Comparison of ENCODE assay signal across 8 cellular contexts in the genomic region with DNA sequence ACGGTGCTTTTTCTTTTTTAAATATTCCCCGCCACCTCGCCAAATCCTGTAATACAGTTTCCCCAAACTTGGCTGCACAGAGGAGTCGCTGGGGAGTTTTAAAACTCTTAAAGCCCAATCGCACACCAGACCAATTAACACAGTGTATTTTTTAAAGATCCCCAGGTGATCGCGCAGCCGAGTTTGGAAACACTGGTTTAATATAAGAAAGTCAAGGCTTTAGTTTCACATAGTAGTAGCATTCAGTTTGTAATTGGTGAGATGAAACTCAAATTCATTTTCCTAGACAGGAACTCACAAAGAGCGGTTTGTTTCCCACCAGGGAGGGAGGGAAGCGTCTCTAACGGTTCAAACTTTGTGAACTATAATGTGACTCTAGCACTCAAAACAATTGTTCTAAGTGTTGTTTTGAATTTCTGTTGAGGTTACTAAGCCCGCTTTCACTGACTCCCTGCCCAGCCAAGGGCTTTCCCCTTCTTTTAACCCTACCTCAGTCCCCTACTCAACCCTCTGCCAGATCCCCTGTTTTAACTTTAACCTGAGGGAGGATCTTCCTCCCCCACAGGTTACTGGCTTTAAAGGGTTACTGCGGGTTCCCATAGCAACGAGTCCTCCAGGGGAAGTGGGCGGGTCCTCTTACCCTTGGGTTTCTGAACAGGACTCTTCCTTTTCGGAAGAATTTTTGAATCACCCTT. TPM values are rescaled to one million over a fixed set of nuclear protein-coding genes. Genes with fewer than 3 reads are reported as not detected.
A peak's percentile ranks its signal among the peaks of the same experiment; 100 is the strongest.
DNase-seq lines count a peak whose midpoint lies in the region; ATAC-seq and TF ChIP-seq lines count a peak whose summit lies in the region.

No MANE protein-coding gene starts in this region.

- peaks cover 9% of the 10 kb centered on the region for H3K27me3 Mint-ChIP-seq in activated CD4-positive, alpha-beta T cell treated with anti-CD3 and anti-CD28 coated beads for 36 hours
- peaks cover 21% of the 10 kb centered on the region for H3K27me3 Mint-ChIP-seq in activated CD8-positive, alpha-beta T cell treated with anti-CD3 and anti-CD28 coated beads, Interleukin-2, amount 10 ng/mL, durations not matched to agents 7 days and 5 days (ENCODE audit: low read depth)

- H3K4me1 Mint-ChIP-seq in activated CD4-positive, alpha-beta T cell treated with anti-CD3 and anti-CD28 coated beads for 36 hours = peaks cover 19% of the 10 kb centered on the region
- peaks cover 21% of the 10 kb centered on the region for H3K4me1 Mint-ChIP-seq in activated CD8-positive, alpha-beta T cell treated with anti-CD3 and anti-CD28 coated beads, Interleukin-2, amount 10 ng/mL, durations not matched to agents 7 days and 5 days (ENCODE audit: low read depth)

- intact Hi-C loops in activated CD4-positive, alpha-beta T cell treated with anti-CD3 and anti-CD28 coated beads for 36 hours (cut with DNase I, micrococcal nuclease) = loop anchor here (2.0 to 10.0 kb wide), 5 partner anchors 1220 to 1893 kb away; a partner anchor contains a TSS

- CTCF ChIA-PET in activated CD4-positive, alpha-beta T cell treated with anti-CD3 and anti-CD28 coated beads for 36 hours (lab: Charles Lee) = no interaction called here
- CTCF ChIA-PET in activated CD8-positive, alpha-beta T cell treated with anti-CD3 and anti-CD28 coated beads, Interleukin-2, amount 10 ng/mL, durations not matched to agents 7 days and 5 days (lab: Charles Lee) = no interaction called here

- H3K27ac Mint-ChIP-seq in activated CD4-positive, alpha-beta T cell treated with anti-CD3 and anti-CD28 coated beads for 36 hours = peak overlapping the region; percentile 72
- H3K27ac Mint-ChIP-seq in activated CD8-positive, alpha-beta T cell treated with anti-CD3 and anti-CD28 coated beads, Interleukin-2, amount 10 ng/mL, durations not matched to agents 7 days and 5 days = no peak overlapping the region

- H3K36me3 ChIP-seq in fibroblast of lung (ENCODE audit: control insufficient read depth, insufficient read depth, low read length) (no peaks in the 10 kb centered on the region), thoracic aorta (no peaks in the 10 kb centered on the region)

- H3K4me3 Mint-ChIP-seq in activated CD4-positive, alpha-beta T cell treated with anti-CD3 and anti-CD28 coated beads for 36 hours = peak overlapping the region; percentile 78
- H3K4me3 Mint-ChIP-seq in activated CD8-positive, alpha-beta T cell treated with anti-CD3 and anti-CD28 coated beads, Interleukin-2, amount 10 ng/mL, durations not matched to agents 7 days and 5 days = peak overlapping the region; percentile 70

- no peaks in the 10 kb centered on the region for H4K20me1 ChIP-seq in fibroblast of lung (ENCODE audit: control insufficient read depth, extremely low read depth, insufficient read depth, low read length)

- H3K4me1 ChIP-seq in fibroblast of lung (ENCODE audit: control insufficient read depth, extremely low read depth, insufficient read depth, low read length) = peaks cover 9% of the 10 kb centered on the region
- peaks cover 5 to 24% of the 10 kb centered on the region in 2 donors for H3K4me1 ChIP-seq in thoracic aorta (ENCODE audit: control insufficient read depth in 1 of 2, low read depth in 2 of 2)

- H3K9ac ChIP-seq in fibroblast of lung (ENCODE audit: insufficient read depth, low read length) = peak overlapping the region; percentile 48

- peak overlapping the region; percentile 51 to 90 (median 74) for H3K4me3 ChIP-seq in fibroblast of lung (replicated peaks in 1 of 4; ENCODE audit: control extremely low read depth in 1 of 4, insufficient read depth in 1 of 4, low read depth in 3 of 4, low read length in 4 of 4)
- H3K4me3 ChIP-seq in thoracic aorta = peak overlapping the region; percentile 91

- no peaks in the 10 kb centered on the region for H3K9me3 Mint-ChIP-seq in activated CD4-positive, alpha-beta T cell treated with anti-CD3 and anti-CD28 coated beads for 36 hours (ENCODE audit: low read depth)
- H3K9me3 Mint-ChIP-seq in activated CD8-positive, alpha-beta T cell treated with anti-CD3 and anti-CD28 coated beads, Interleukin-2, amount 10 ng/mL, durations not matched to agents 7 days and 5 days (ENCODE audit: insufficient read depth) = no peaks in the 10 kb centered on the region

- peak; percentile 72 for ATAC-seq in activated CD4-positive, alpha-beta T cell treated with anti-CD3 and anti-CD28 coated beads for 36 hours
- ATAC-seq in HG03139 (IDR thresholded peaks at IDR 0.05; ENCODE audit: unreplicated experiment) (peak; percentile 64), thoracic aorta (ENCODE audit: insufficient number of reproducible peaks, low FRiP score, low read depth) (no peak)
- peak; percentile 62 for ATAC-seq in activated CD8-positive, alpha-beta T cell treated with anti-CD3 and anti-CD28 coated beads, Interleukin-2, amount 10 ng/mL, durations not matched to agents 7 days and 5 days

- peak overlapping the region; percentile 91 for H3K4me2 ChIP-seq in fibroblast of lung (ENCODE audit: extremely low read depth, insufficient read depth, low read length)

- H3K27ac ChIP-seq in fibroblast of lung (ENCODE audit: insufficient read depth, low read length) = peak overlapping the region; percentile 76
- H3K27ac ChIP-seq in thoracic aorta = peak overlapping the region; percentile 73 to 86

- H3K9me3 ChIP-seq in fibroblast of lung (ENCODE audit: control insufficient read depth, insufficient read depth, low read depth, low read length) = no peaks in the 10 kb centered on the region
- H3K9me3 ChIP-seq in thoracic aorta = no peaks in the 10 kb centered on the region

- H3K36me3 Mint-ChIP-seq in activated CD4-positive, alpha-beta T cell treated with anti-CD3 and anti-CD28 coated beads for 36 hours (ENCODE audit: low read depth) = no peaks in the 10 kb centered on the region
- H3K36me3 Mint-ChIP-seq in activated CD8-positive, alpha-beta T cell treated with anti-CD3 and anti-CD28 coated beads, Interleukin-2, amount 10 ng/mL, durations not matched to agents 7 days and 5 days (ENCODE audit: low read depth) = no peaks in the 10 kb centered on the region

- peaks cover 53% of the 10 kb centered on the region for H3K79me2 ChIP-seq in fibroblast of lung (ENCODE audit: control insufficient read depth, insufficient read depth, low read length)

- no peak overlapping the region for H2AFZ ChIP-seq in fibroblast of lung (ENCODE audit: low read length)

- POLR2A ChIA-PET in activated CD4-positive, alpha-beta T cell treated with anti-CD3 and anti-CD28 coated beads for 36 hours (lab: Charles Lee) = no interaction called here
- POLR2A ChIA-PET in activated CD8-positive, alpha-beta T cell treated with anti-CD3 and anti-CD28 coated beads, Interleukin-2, amount 10 ng/mL, durations not matched to agents 7 days and 5 days (lab: Charles Lee) = no interaction called here

- DNase-seq in activated CD4-positive, alpha-beta T cell treated with anti-CD3 and anti-CD28 coated beads for 36 hours = peak; percentile 76
- no peak for DNase-seq in activated CD4-positive, alpha-beta T cell treated with anti-CD3 and anti-CD28 coated beads for 1 hour
- DNase-seq in NCI-H510A (lab: John Stamatoyannopoulos, UW) (peak; percentile 80), fibroblast of lung (ENCODE audit: low read depth in 2 of 2) (peak; percentile 65 to 67), myocyte (ENCODE audit: low read depth) (peak; percentile 78), thoracic aorta (ENCODE audit: low spot score) (peak; percentile 30)
- peak; percentile 69 for DNase-seq in activated CD8-positive, alpha-beta T cell treated with anti-CD3 and anti-CD28 coated beads, Interleukin-2, amount 10 ng/mL, durations not matched to agents 7 days and 5 days

- no peaks in the 10 kb centered on the region for H3K27me3 ChIP-seq in fibroblast of lung (ENCODE audit: control insufficient read depth, insufficient read depth, low read length)
- H3K27me3 ChIP-seq in thoracic aorta (replicated peaks; ENCODE audit: insufficient read depth) = no peaks in the 10 kb centered on the region

- TF ChIP-seq CTCF in fibroblast of lung (conservative IDR thresholded peaks at IDR 0.05 in 1 of 2, IDR thresholded peaks at IDR 0.05 in 1 of 2; ENCODE audit: low read depth in 1 of 2, low read length in 2 of 2) (no peak), thoracic aorta (IDR thresholded peaks at IDR 0.05) (no peak)

RNA-seq across cellular contexts. Expression of a gene that starts 25.7 kb away (rescaled TPM):
- total RNA-seq in activated CD4-positive, alpha-beta T cell treated with anti-CD3 and anti-CD28 coated beads for 36 hours = 10 to 100 TPM; 11.6 to 12.0 TPM
- 1 to 10 TPM; 3.7 to 4.3 TPM for total RNA-seq in activated CD8-positive, alpha-beta T cell treated with anti-CD3 and anti-CD28 coated beads, Interleukin-2, amount 10 ng/mL, durations not matched to agents 7 days and 5 days
- total RNA-seq in fibroblast of lung (27.5 and 47.4 TPM in 2 replicates), myocyte (18.6 and 30.5 TPM in 2 replicates), thoracic aorta (10 to 100 TPM; 12.3 to 43.8 TPM)
- 29.9 and 51.7 TPM in 2 replicates for polyA plus RNA-seq in fibroblast of lung
- polyA plus RNA-seq in fibroblast of lung (2012) = 17.3 and 30.6 TPM in 2 replicates
- 49.0 and 68.1 TPM in 2 replicates for polyA minus RNA-seq in fibroblast of lung (ENCODE audit: low replicate concordance)
- polyA plus RNA-seq in myocyte (2012) = 5.8 TPM
